ENCODE assay signal across 27 cellular contexts in the genomic region with DNA sequence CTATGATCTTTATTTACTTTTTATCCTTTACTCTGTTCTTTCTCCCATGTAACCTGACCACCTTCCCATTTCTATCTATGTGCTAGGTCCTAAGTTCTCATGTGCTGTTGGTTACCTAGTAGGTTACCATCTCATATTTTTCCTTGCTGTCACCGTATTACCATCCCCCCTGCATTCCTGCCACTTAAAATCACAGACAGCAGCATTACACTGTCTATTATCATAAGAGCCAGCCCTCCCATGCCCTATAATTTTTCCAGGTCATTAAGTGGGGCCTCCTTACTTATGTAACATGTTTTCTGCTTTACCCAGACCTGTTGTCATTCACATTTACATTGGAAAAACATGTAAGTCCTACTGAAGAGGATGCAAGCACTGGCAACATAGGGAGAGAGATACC.
DNase-seq lines count a peak whose midpoint lies in the region; ATAC-seq, FAIRE-seq and TF ChIP-seq lines count a peak whose summit lies in the region.
"Had no signal": no experiment of that assay in that cellular context is flagged by ENCODE, and none has a peak within 500 bp of the region (broad histone marks: within the 10 kb centered on the region; RNA-seq: fewer than 3 reads in every experiment).

No MANE protein-coding gene starts in this region.

- TF ChIP-seq CTCF in astrocyte (IDR thresholded peaks at IDR 0.05; ENCODE audit: insufficient read depth, low read depth, low read length) (no peak), neural cell (IDR thresholded peaks at IDR 0.05; ENCODE audit: poor library complexity, severe bottlenecking) (no peak)

- no peak for TF ChIP-seq RAD21 in neural cell (conservative IDR thresholded peaks at IDR 0.05)

- H3K36me3 ChIP-seq in astrocyte (ENCODE audit: insufficient read depth, low read length) (no peaks in the 10 kb centered on the region), neural cell (ENCODE audit: insufficient read depth, low read length) (no peaks in the 10 kb centered on the region)
- H3K36me3 ChIP-seq: BE2C; BLaER1 treated with 17β-estradiol and CSF1 and Interleukin-3, amounts not matched to agents 10 nM and 100 nM; HAP-1 had no signal

- H3K27me3 ChIP-seq in right cardiac atrium (ENCODE audit: control insufficient read depth, insufficient read depth) (no peaks in the 10 kb centered on the region), astrocyte (ENCODE audit: insufficient read depth, low read length) (no peaks in the 10 kb centered on the region), neural cell (ENCODE audit: insufficient read depth, low read depth, low read length) (no peaks in the 10 kb centered on the region)
- H3K27me3 ChIP-seq: BE2C; BLaER1 treated with 17β-estradiol and CSF1 and Interleukin-3, amounts not matched to agents 10 nM and 100 nM had no signal

- peak; percentile 13 for FAIRE-seq in astrocyte (lab: Jason Lieb, UNC)
- FAIRE-seq: A549, D721Med, GM12878, GM19239, H54 had no signal

- H3K4me1 ChIP-seq in right cardiac atrium (ENCODE audit: control insufficient read depth, insufficient read depth, low read length) (no peaks in the 10 kb centered on the region), astrocyte (ENCODE audit: insufficient read depth, low read length) (peaks cover 7% of the 10 kb centered on the region)
- H3K4me1 ChIP-seq: A549, HAP-1 had no signal

- peaks cover 27% of the 10 kb centered on the region for H3K4me1 Mint-ChIP-seq in astrocyte (ENCODE audit: low read depth, unreplicated experiment)
- H3K4me1 Mint-ChIP-seq: CD8-positive, alpha-beta memory T cell had no signal

- no peaks in the 10 kb centered on the region for H3K36me3 Mint-ChIP-seq in astrocyte (ENCODE audit: low read depth, unreplicated experiment)
- H3K36me3 Mint-ChIP-seq: CD14-positive monocyte; CD8-positive, alpha-beta memory T cell had no signal

- intact Hi-C loops in Right ventricle myocardium superior (cut with DNase I), result no loop called here
- intact Hi-C loops in right cardiac atrium (cut with DNase I), result loop anchor here in 1 of 4 donors (10.0 kb wide), 1 partner anchor 56 kb away; no protein-coding TSS in a partner anchor

- H3K9me2 ChIP-seq in neural cell (ENCODE audit: insufficient read depth, low read length), result no peaks in the 10 kb centered on the region

- 65% methylated on average over 1 of the region's 1 CpG for WGBS in right cardiac atrium

- H3K9ac ChIP-seq in astrocyte (ENCODE audit: low read length), result no peak overlapping the region
- H3K9ac ChIP-seq in neural cell (ENCODE audit: low read length), result no peak overlapping the region
- H3K9ac ChIP-seq: BLaER1 treated with 17β-estradiol and CSF1 and Interleukin-3, amounts not matched to agents 10 nM and 100 nM had no signal

- H4K20me1 ChIP-seq in astrocyte (ENCODE audit: insufficient read depth, low read length) (no peaks in the 10 kb centered on the region), neural cell (ENCODE audit: insufficient read depth) (no peaks in the 10 kb centered on the region)
- H4K20me1 ChIP-seq: BLaER1 treated with 17β-estradiol and CSF1 and Interleukin-3, amounts not matched to agents 10 nM and 100 nM had no signal

- H3K4me2 ChIP-seq in astrocyte (ENCODE audit: low read length) (no peak overlapping the region), neural cell (ENCODE audit: low read length) (no peak overlapping the region)
- H3K4me2 ChIP-seq: A549; BLaER1 treated with 17β-estradiol and CSF1 and Interleukin-3, amounts not matched to agents 10 nM and 100 nM had no signal

- H3K9me3 ChIP-seq in right cardiac atrium (ENCODE audit: control insufficient read depth, low read length) (no peaks in the 10 kb centered on the region), astrocyte (ENCODE audit: insufficient read depth, low read depth, low read length) (no peaks in the 10 kb centered on the region), neural cell (ENCODE audit: low read length) (no peaks in the 10 kb centered on the region)
- H3K9me3 ChIP-seq: A549; BE2C; BLaER1 treated with 17β-estradiol and CSF1 and Interleukin-3, amounts not matched to agents 10 nM and 100 nM; HAP-1 had no signal

- TF ChIP-seq EP300 in neural cell (conservative IDR thresholded peaks at IDR 0.05; ENCODE audit: poor library complexity, severe bottlenecking), result no peak

- no peak overlapping the region for H3K27ac Mint-ChIP-seq in astrocyte (ENCODE audit: unreplicated experiment)
- H3K27ac Mint-ChIP-seq: CD14-positive monocyte; CD4-positive, alpha-beta T cell; CD8-positive, alpha-beta memory T cell; HFFc6 had no signal

- no peaks in the 10 kb centered on the region for H3K79me2 ChIP-seq in astrocyte (ENCODE audit: insufficient read depth, low read length)
- H3K79me2 ChIP-seq in neural cell (replicated peaks; ENCODE audit: insufficient read depth, low read length), result no peaks in the 10 kb centered on the region

- no peak for DNase-seq in Right ventricle myocardium superior
- DNase-seq in right cardiac atrium, result no peak
- DNase-seq in astrocyte (ENCODE audit: low read depth), result no peak
- no peak for DNase-seq in NCI-H524 treated with DMSO at 0.1 percent for 48 hours (lab: John Stamatoyannopoulos, UW)
- DNase-seq: 8988T; ACHN; AML-193; BE2C; CD4-positive, alpha-beta T cell; CD8-positive, alpha-beta memory T cell; DMS 273 treated with DMSO at 0.1 percent for 48 hours; DMS79; EL; GDM1; GOT3; HFFc6 had no signal

- H2AFZ ChIP-seq in astrocyte (ENCODE audit: low read depth, low read length) (no peak overlapping the region), neural cell (ENCODE audit: low read depth, low read length) (no peak overlapping the region)

- H3K4me3 ChIP-seq in right cardiac atrium (ENCODE audit: low read length), result no peak overlapping the region
- H3K4me3 ChIP-seq in astrocyte (ENCODE audit: insufficient read depth, low read depth, low read length), result no peak overlapping the region
- H3K4me3 ChIP-seq in neural cell (ENCODE audit: low read length), result no peak overlapping the region
- H3K4me3 ChIP-seq: A549; BLaER1 treated with 17β-estradiol and CSF1 and Interleukin-3, amounts not matched to agents 10 nM and 100 nM; GM12878; HAP-1 had no signal

- H3K4me3 Mint-ChIP-seq in astrocyte (ENCODE audit: unreplicated experiment), result no peak overlapping the region
- H3K4me3 Mint-ChIP-seq: CD14-positive monocyte; CD4-positive, alpha-beta T cell; CD8-positive, alpha-beta memory T cell; HFFc6 had no signal

- H3F3A ChIP-seq in neural cell (ENCODE audit: insufficient read depth, low read length, poor library complexity, severe bottlenecking), result no peaks in the 10 kb centered on the region

- H3K9me3 Mint-ChIP-seq in astrocyte (ENCODE audit: unreplicated experiment), result no peaks in the 10 kb centered on the region
- H3K9me3 Mint-ChIP-seq: CD4-positive, alpha-beta T cell; HFFc6 had no signal

- H3K27ac ChIP-seq in right cardiac atrium (ENCODE audit: low read length) (no peak overlapping the region), astrocyte (ENCODE audit: low read depth, low read length) (no peak overlapping the region), neural cell (ENCODE audit: low read length) (no peak overlapping the region)
- H3K27ac ChIP-seq: A549; BLaER1 treated with 17β-estradiol and CSF1 and Interleukin-3, amounts not matched to agents 10 nM and 100 nM had no signal

- ATAC-seq in Right ventricle myocardium superior (ENCODE audit: poor library complexity) (peak; percentile 70), right cardiac atrium (no peak), HG02884 (IDR thresholded peaks at IDR 0.05; ENCODE audit: unreplicated experiment) (no peak), GM21786 (IDR thresholded peaks at IDR 0.05; ENCODE audit: unreplicated experiment) (no peak)
- ATAC-seq: A549, GM12878 had no signal

- no peaks in the 10 kb centered on the region for H3K27me3 Mint-ChIP-seq in astrocyte (ENCODE audit: low read depth, unreplicated experiment)

TF ChIP-seq in neural cell, 6 proteins besides CTCF, POLR2A, EP300 and RAD21:
- TF ChIP-seq POLR2AphosphoS5 (IDR thresholded peaks at IDR 0.05) (peak; percentile 35), TAF1 (IDR thresholded peaks at IDR 0.05; ENCODE audit: low read depth) (no peak)
